ENCODE assay signal across 1 cellular context in genomic region chr10:48448796-48449195, GRCh38.
TF ChIP-seq lines count a peak whose summit lies in the region.

No MANE protein-coding gene starts in this region.

TF ChIP-seq in IMR-90, 13 proteins besides CTCF, POLR2A, EP300 and RAD21:
- TF ChIP-seq SMC3 (IDR thresholded peaks at IDR 0.05; ENCODE audit: low read depth, low read length) (peak; percentile 10; the same call in 1 of the 2 replicates), BHLHE40 (IDR thresholded peaks at IDR 0.05; ENCODE audit: low read depth, low read length) (no peak)
